Comparison of ENCODE assay signal across 21 cellular contexts in the genomic region with DNA sequence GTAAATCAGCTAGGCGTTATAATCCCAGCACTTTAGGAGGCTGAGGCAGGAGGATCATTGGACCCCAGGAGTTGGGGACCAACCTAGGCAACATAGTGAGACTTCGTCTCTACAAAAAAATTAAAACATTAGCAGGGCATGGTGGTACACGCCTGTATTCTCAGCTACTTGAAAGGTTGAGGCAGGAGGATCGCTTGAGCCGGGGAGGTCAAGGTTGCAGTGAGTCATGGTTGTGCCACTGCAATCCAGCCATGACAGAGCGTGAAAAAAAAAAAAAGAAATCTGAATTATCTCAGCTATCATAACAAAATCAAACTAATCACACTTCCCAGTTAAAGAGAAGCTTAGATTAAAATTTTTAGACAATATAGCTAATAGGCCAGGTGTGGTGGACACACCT.
"Had no signal": no experiment of that assay in that cellular context is flagged by ENCODE, and none has a peak within 500 bp of the region (broad histone marks: within the 10 kb centered on the region; RNA-seq: fewer than 3 reads in every experiment).

No MANE protein-coding gene starts in this region.

- H3K27ac ChIP-seq: Peyer's patch, RWPE1, SJCRH30, VCaP had no signal

- H3K4me3 ChIP-seq: Peyer's patch, SJCRH30 had no signal

- H3K27me3 ChIP-seq: Peyer's patch, SJCRH30 had no signal

- H3K4me1 ChIP-seq: Peyer's patch, SJCRH30 had no signal

- ATAC-seq: activated CD8-positive, alpha-beta T cell treated with anti-CD3 and anti-CD28 coated beads for 36 hours had no signal

- DNase-seq: activated CD4-positive, CD25-positive, alpha-beta regulatory T cell; activated CD8-positive, alpha-beta memory T cell treated with anti-CD3 and anti-CD28 coated beads, Interleukin-2, amount 50 U/mL, for 4 hours; activated CD8-positive, alpha-beta T cell treated with anti-CD3 and anti-CD28 coated beads for 36 hours; activated effector memory CD4-positive, alpha-beta T cell treated with Interleukin-2 at 50 U/mL for 16 hours; activated naive CD4-positive, alpha-beta T cell; caudate nucleus; Karpas-422; NCI-H1105 treated with DMSO at 0.1 percent for 48 hours; NCI-H1436 treated with DMSO at 0.1 percent for 48 hours; NCI-H187; NCI-H2081; NCI-H510A treated with DMSO at 0.1 percent for 48 hours; NCI-H69; NK-92 treated with Interleukin-12 subunit alpha and Interleukin-12 subunit beta, amount 100 ng/mL, for 24 hours; Right ventricle myocardium superior; SJCRH30; SK-N-SH; T-helper 1 cell had no signal

- H3K9me3 ChIP-seq: Peyer's patch, SJCRH30, SK-N-SH had no signal
